Comparison of ENCODE assay signal across 21 cellular contexts in genomic region chr2:38427936-38428335, GRCh38. TPM values are rescaled to one million over a fixed set of nuclear protein-coding genes. Genes with fewer than 3 reads are reported as not detected.
DNase-seq lines count a peak whose midpoint lies in the region; ATAC-seq and TF ChIP-seq lines count a peak whose summit lies in the region.
"Had no signal": no experiment of that assay in that cellular context is flagged by ENCODE, and none has a peak within 500 bp of the region (broad histone marks: within the 10 kb centered on the region; RNA-seq: fewer than 3 reads in every experiment).

No MANE protein-coding gene starts in this region.

- no peak overlapping the region for H4K91ac ChIP-seq in H9 (ENCODE audit: insufficient read length, low read depth, low read length)

- H3K4me1 ChIP-seq in H9 (ENCODE audit: insufficient read depth, low read length): peaks cover 6% of the 10 kb centered on the region; the same call in 1 of the 2 replicates
- H3K4me1 ChIP-seq: BLaER1, Peyer's patch had no signal

- CTCF ChIA-PET in WTC11 (lab: Charles Lee): interaction anchor here (0.9 to 1.1 kb wide), 2 partner anchors 37 to 80 kb away, joined by 3 to 5 read pairs; no protein-coding TSS in a partner anchor

- no peak overlapping the region for H2BK12ac ChIP-seq in H9 (ENCODE audit: insufficient read length, low read depth, low read length)

- H3K4me1 Mint-ChIP-seq in H9 (peaks cover 42 to 49% of the 10 kb centered on the region in 2 experiments), WTC11 (peaks cover 50% of the 10 kb centered on the region)
- H3K4me1 Mint-ChIP-seq: CD4-positive, alpha-beta memory T cell; T-cell had no signal

- ATAC-seq in WTC11: peak; percentile 66
- ATAC-seq in GM21528 (IDR thresholded peaks at IDR 0.05; ENCODE audit: low FRiP score, unreplicated experiment): no peak
- ATAC-seq in HG02870 (IDR thresholded peaks at IDR 0.05; ENCODE audit: unreplicated experiment): no peak
- ATAC-seq: T-cell had no signal

- no peaks in the 10 kb centered on the region for H3K79me1 ChIP-seq in H9 (ENCODE audit: insufficient read depth, low read depth, low read length, poor library complexity, severe bottlenecking)

- H3K27me3 ChIP-seq in H9 (ENCODE audit: insufficient read depth, low read length): no peaks in the 10 kb centered on the region
- H3K27me3 ChIP-seq: BLaER1, Peyer's patch had no signal

- DNase-seq in H9 (peak; percentile 49), WTC11 (ENCODE audit: low spot score) (peak; percentile 31), iPS-NIHi7 (ENCODE audit: extremely low spot score) (peak; percentile 47), H4 (ENCODE audit: low spot score) (no peak)
- DNase-seq: Caco-2; CD4-positive, alpha-beta memory T cell; DMS 273 treated with DMSO at 0.1 percent for 48 hours; DMS79 treated with DMSO at 0.1 percent for 48 hours; NCI-H1105 treated with DMSO at 0.1 percent for 48 hours; NCI-H2081; NCI-H226; NCI-H524; NCI-H774; Peyer's patch; SJCRH30; T-cell had no signal

- H3K27ac Mint-ChIP-seq in H9 (no peak overlapping the region; a peak in 1 of 7 replicates), WTC11 (no peak overlapping the region; the same call in 1 of the 2 replicates)
- H3K27ac Mint-ChIP-seq: CD4-positive, alpha-beta memory T cell; T-cell had no signal

- no peak overlapping the region for H3K4ac ChIP-seq in H9 (ENCODE audit: low read depth, low read length)

- H3K9ac ChIP-seq in H9 (ENCODE audit: extremely low read depth, insufficient read length, low read length): no peak overlapping the region
- H3K9ac ChIP-seq: BLaER1, KMS-11 had no signal

- no peak overlapping the region for H2BK20ac ChIP-seq in H9 (ENCODE audit: low read depth, low read length, poor library complexity, severe bottlenecking)

- H2BK5ac ChIP-seq in H9 (ENCODE audit: insufficient read length, low read length): no peak overlapping the region

- no peaks in the 10 kb centered on the region for H4K20me1 ChIP-seq in H9 (ENCODE audit: control insufficient read depth, insufficient read depth, insufficient read length)
- H4K20me1 ChIP-seq: BLaER1 had no signal

- no peak overlapping the region for H3K56ac ChIP-seq in H9 (ENCODE audit: insufficient read length, low read depth, low read length)

- POLR2A ChIA-PET in WTC11 (lab: Charles Lee): no interaction called here

- WGBS in H9 (ENCODE audit: extremely low coverage, insufficient read length, low lambda C conversion rate): no CpG with 5 or more reads among the region's 6 CpGs

- no peak overlapping the region for H4K5ac ChIP-seq in H9 (ENCODE audit: insufficient read length, low read depth, low read length)

- no peaks in the 10 kb centered on the region for H3K23me2 ChIP-seq in H9 (ENCODE audit: insufficient read length, low read depth, low read length, poor library complexity, severe bottlenecking)

- H3K4me3 Mint-ChIP-seq in H9: 0 out of 5 replicates have a peak overlapping the region, but pooled peaks of 1 of the 2 experiments have one; percentile 1
- no peak overlapping the region for H3K4me3 Mint-ChIP-seq in WTC11
- H3K4me3 Mint-ChIP-seq: CD4-positive, alpha-beta memory T cell; T-cell had no signal

- no peak overlapping the region for H3K23ac ChIP-seq in H9 (ENCODE audit: insufficient read length, low read depth, low read length)

- H3K36me3 Mint-ChIP-seq in H9 (ENCODE audit: insufficient read depth in 1 of 3, low read depth in 3 of 3) (no peaks in the 10 kb centered on the region), WTC11 (no peaks in the 10 kb centered on the region)
- H3K36me3 Mint-ChIP-seq: CD4-positive, alpha-beta memory T cell; T-cell had no signal

- no peak overlapping the region for H4K8ac ChIP-seq in H9 (replicated peaks; ENCODE audit: insufficient read length, low read depth, low read length)

- peaks cover 6% of the 10 kb centered on the region for H3K27me3 Mint-ChIP-seq in H9 (ENCODE audit: low read depth)
- H3K27me3 Mint-ChIP-seq in WTC11 (ENCODE audit: low read depth): no peaks in the 10 kb centered on the region

- no peak overlapping the region for H3K14ac ChIP-seq in H9 (ENCODE audit: insufficient read depth, low read length)

- H3K27ac ChIP-seq in C4-2B: peak overlapping the region; percentile 6
- H3K27ac ChIP-seq in H9 (ENCODE audit: insufficient read length, low read depth, low read length): no peak overlapping the region
- H3K27ac ChIP-seq: BLaER1, KMS-11, Peyer's patch, SJCRH30 had no signal

- no peak overlapping the region for H2AFZ ChIP-seq in H9 (ENCODE audit: low read length)

- H3K18ac ChIP-seq in H9 (ENCODE audit: insufficient read length, low read depth, low read length): no peak overlapping the region

- H3K9me3 ChIP-seq in H9 (ENCODE audit: control insufficient read depth, low read depth, low read length): no peaks in the 10 kb centered on the region
- H3K9me3 ChIP-seq: BLaER1, Caco-2, Peyer's patch, SJCRH30 had no signal

- no peaks in the 10 kb centered on the region for H3K79me2 ChIP-seq in H9 (ENCODE audit: insufficient read depth, low read length)

- no peak overlapping the region for H2BK15ac ChIP-seq in H9 (ENCODE audit: low read depth, low read length)

- TF ChIP-seq CTCF in C4-2B (conservative IDR thresholded peaks at IDR 0.05) (no peak), H9 (conservative IDR thresholded peaks at IDR 0.05) (no peak), WTC11 (IDR thresholded peaks at IDR 0.05) (no peak)

- no peak overlapping the region for H3K4me2 ChIP-seq in H9 (ENCODE audit: insufficient read depth, insufficient read length, low read length)
- H3K4me2 ChIP-seq: BLaER1, KMS-11 had no signal

- H3T11ph ChIP-seq in H9 (ENCODE audit: low read length): no peak overlapping the region

- no peak overlapping the region for H2AK5ac ChIP-seq in H9 (ENCODE audit: insufficient read length, low read length)

- no peak overlapping the region for H2BK120ac ChIP-seq in H9 (ENCODE audit: low read depth, low read length, poor library complexity, severe bottlenecking)

- H3K9me3 Mint-ChIP-seq in H9 (no peaks in the 10 kb centered on the region), WTC11 (no peaks in the 10 kb centered on the region)
- H3K9me3 Mint-ChIP-seq: CD4-positive, alpha-beta memory T cell; T-cell had no signal

TF ChIP-seq in WTC11, 78 proteins besides CTCF, POLR2A, EP300 and RAD21:
- TF ChIP-seq NFATC4 (CRISPR knock-in tag; IDR thresholded peaks at IDR 0.05): no peak
- TF ChIP-seq SMAD3 (CRISPR knock-in tag; IDR thresholded peaks at IDR 0.05; ENCODE audit: borderline replicate concordance): no peak
- no peak for TF ChIP-seq CBFB (CRISPR knock-in tag; IDR thresholded peaks at IDR 0.05; ENCODE audit: low read depth)
- TF ChIP-seq ESRRA (CRISPR knock-in tag; IDR thresholded peaks at IDR 0.05; ENCODE audit: borderline replicate concordance): no peak
- TF ChIP-seq EMX1 (CRISPR knock-in tag; IDR thresholded peaks at IDR 0.05): no peak
- no peak for TF ChIP-seq NFE2L1 (CRISPR knock-in tag; IDR thresholded peaks at IDR 0.05)
- no peak for TF ChIP-seq ZNF671 (CRISPR knock-in tag; IDR thresholded peaks at IDR 0.05)
- TF ChIP-seq NFYB (CRISPR knock-in tag; conservative IDR thresholded peaks at IDR 0.05; ENCODE audit: low read depth): no peak
- no peak for TF ChIP-seq E2F5 (CRISPR knock-in tag; IDR thresholded peaks at IDR 0.05)

RNA-seq across cellular contexts. Expression of gene ATL2, which starts 50.9 kb away (rescaled TPM):
- total RNA-seq in H9 (2021) (66.7 and 70.9 TPM in 2 replicates), WTC11 (2021) (81.3 to 90.5 TPM (median 88.7 TPM) in 3 replicates)
- total RNA-seq in H4 (2014; rRNA removed; shearing (Covaris generic)): 68.0 and 68.3 TPM in 2 replicates
